9 cellular contexts compared by ENCODE assay signal in genomic region chr6:2158596-2159271, GRCh38.
DNase-seq lines count a peak whose midpoint lies in the region; ATAC-seq, FAIRE-seq and TF ChIP-seq lines count a peak whose summit lies in the region.
"Had no signal": no experiment of that assay in that cellular context is flagged by ENCODE, and none has a peak within 500 bp of the region (broad histone marks: within the 10 kb centered on the region; RNA-seq: fewer than 3 reads in every experiment).

No MANE protein-coding gene starts in this region.

- H3K27me3 ChIP-seq in BE2C (no peaks in the 10 kb centered on the region; the same call in 1 of the 2 replicates), H9 (ENCODE audit: insufficient read depth, low read length) (no peaks in the 10 kb centered on the region), astrocyte (ENCODE audit: insufficient read depth, low read length) (no peaks in the 10 kb centered on the region)

- WGBS in H9 (ENCODE audit: extremely low coverage, insufficient read length, low lambda C conversion rate): no CpG with 5 or more reads among the region's 12 CpGs

- no peak overlapping the region for H2AK5ac ChIP-seq in H9 (ENCODE audit: insufficient read length, low read length)

- no peak overlapping the region for H2BK12ac ChIP-seq in H9 (ENCODE audit: insufficient read length, low read depth, low read length)

- H2BK20ac ChIP-seq in H9 (ENCODE audit: low read depth, low read length, poor library complexity, severe bottlenecking): no peak overlapping the region

- H3K9ac ChIP-seq in H9 (ENCODE audit: extremely low read depth, insufficient read length, low read length): no peak overlapping the region
- no peak overlapping the region for H3K9ac ChIP-seq in astrocyte (ENCODE audit: low read length)

- peaks cover 7 to 8% of the 10 kb centered on the region in 2 experiments; a peak in 3 of 4 replicates for H3K4me1 Mint-ChIP-seq in H9
- peaks cover 26% of the 10 kb centered on the region for H3K4me1 Mint-ChIP-seq in astrocyte (ENCODE audit: low read depth, unreplicated experiment)

- no peak overlapping the region for H3K4ac ChIP-seq in H9 (ENCODE audit: low read depth, low read length)

- H3K27ac ChIP-seq in H9 (ENCODE audit: insufficient read length, low read depth, low read length): no peak overlapping the region
- H3K27ac ChIP-seq in astrocyte (ENCODE audit: low read depth, low read length): no peak overlapping the region

- no peaks in the 10 kb centered on the region for H3K9me3 ChIP-seq in BE2C
- H3K9me3 ChIP-seq in H9 (ENCODE audit: control insufficient read depth, low read depth, low read length): no peaks in the 10 kb centered on the region
- no peaks in the 10 kb centered on the region for H3K9me3 ChIP-seq in astrocyte (ENCODE audit: insufficient read depth, low read depth, low read length)

- peaks cover 0 to 4% of the 10 kb centered on the region in 2 experiments; a peak in 2 of 5 replicates for H3K9me3 Mint-ChIP-seq in H9
- H3K9me3 Mint-ChIP-seq in astrocyte (ENCODE audit: unreplicated experiment): peaks cover 4% of the 10 kb centered on the region

- H3K4me2 ChIP-seq in H9 (ENCODE audit: insufficient read depth, insufficient read length, low read length) (no peak overlapping the region), astrocyte (ENCODE audit: low read length) (no peak overlapping the region)

- H3K4me3 ChIP-seq in BE2C (ENCODE audit: low read depth, low read length) (no peak overlapping the region), astrocyte (ENCODE audit: insufficient read depth, low read depth, low read length) (no peak overlapping the region)

- no peak overlapping the region for H2AFZ ChIP-seq in H9 (ENCODE audit: low read length)
- no peak overlapping the region for H2AFZ ChIP-seq in astrocyte (ENCODE audit: low read depth, low read length)

- H3K27ac Mint-ChIP-seq in H9: no peak overlapping the region; a peak in 1 of 7 replicates
- H3K27ac Mint-ChIP-seq in astrocyte (ENCODE audit: unreplicated experiment): no peak overlapping the region

- no peaks in the 10 kb centered on the region for H3K79me1 ChIP-seq in H9 (ENCODE audit: insufficient read depth, low read depth, low read length, poor library complexity, severe bottlenecking)

- H3K56ac ChIP-seq in H9 (ENCODE audit: insufficient read length, low read depth, low read length): no peak overlapping the region

- no peak overlapping the region for H4K91ac ChIP-seq in H9 (ENCODE audit: insufficient read length, low read depth, low read length)

- no peak overlapping the region for H3T11ph ChIP-seq in H9 (ENCODE audit: low read length)

- no peak overlapping the region for H4K5ac ChIP-seq in H9 (ENCODE audit: insufficient read length, low read depth, low read length)

- TF ChIP-seq CTCF in BE2C (IDR thresholded peaks at IDR 0.05; ENCODE audit: low read depth, low read length) (peak; percentile 76), H9 (conservative IDR thresholded peaks at IDR 0.05) (peak; percentile 96), astrocyte (IDR thresholded peaks at IDR 0.05; ENCODE audit: insufficient read depth, low read depth, low read length) (peak; percentile 50)

- H4K8ac ChIP-seq in H9 (replicated peaks; ENCODE audit: insufficient read length, low read depth, low read length): no peak overlapping the region

- H3K23me2 ChIP-seq in H9 (ENCODE audit: insufficient read length, low read depth, low read length, poor library complexity, severe bottlenecking): no peaks in the 10 kb centered on the region

- no peaks in the 10 kb centered on the region for H3K36me3 ChIP-seq in BE2C
- H3K36me3 ChIP-seq in astrocyte (ENCODE audit: insufficient read depth, low read length): no peaks in the 10 kb centered on the region

- H3K79me2 ChIP-seq in H9 (ENCODE audit: insufficient read depth, low read length) (no peaks in the 10 kb centered on the region), astrocyte (ENCODE audit: insufficient read depth, low read length) (no peaks in the 10 kb centered on the region)

- no peak overlapping the region for H3K14ac ChIP-seq in H9 (ENCODE audit: insufficient read depth, low read length)

- no peak overlapping the region for H2BK15ac ChIP-seq in H9 (ENCODE audit: low read depth, low read length)

- H4K20me1 ChIP-seq in H9 (ENCODE audit: control insufficient read depth, insufficient read depth, insufficient read length) (no peaks in the 10 kb centered on the region), astrocyte (ENCODE audit: insufficient read depth, low read length) (no peaks in the 10 kb centered on the region)

- peaks cover 4% of the 10 kb centered on the region; the same call in 1 of the 2 replicates for H3K4me1 ChIP-seq in BE2C
- peaks cover 3% of the 10 kb centered on the region; the same call in 1 of the 2 replicates for H3K4me1 ChIP-seq in H9 (ENCODE audit: insufficient read depth, low read length)
- H3K4me1 ChIP-seq in astrocyte (ENCODE audit: insufficient read depth, low read length): peaks cover 21% of the 10 kb centered on the region

- H3K27me3 Mint-ChIP-seq in H9 (ENCODE audit: low read depth): no peaks in the 10 kb centered on the region
- H3K27me3 Mint-ChIP-seq in astrocyte (ENCODE audit: low read depth, unreplicated experiment): no peaks in the 10 kb centered on the region

- FAIRE-seq in astrocyte (lab: Jason Lieb, UNC): no peak

- H3K36me3 Mint-ChIP-seq in H9 (ENCODE audit: insufficient read depth in 1 of 3, low read depth in 3 of 3) (peaks cover 0 to 6% (median 3%) of the 10 kb centered on the region in 3 experiments; a peak in 3 of 7 replicates), astrocyte (ENCODE audit: low read depth, unreplicated experiment) (no peaks in the 10 kb centered on the region)

- H3K23ac ChIP-seq in H9 (ENCODE audit: insufficient read length, low read depth, low read length): no peak overlapping the region

- H3K4me3 Mint-ChIP-seq in H9: no peak overlapping the region
- no peak overlapping the region for H3K4me3 Mint-ChIP-seq in astrocyte (ENCODE audit: unreplicated experiment)

- H2BK120ac ChIP-seq in H9 (ENCODE audit: low read depth, low read length, poor library complexity, severe bottlenecking): no peak overlapping the region

- ATAC-seq in HG03460 (IDR thresholded peaks at IDR 0.05; ENCODE audit: unreplicated experiment): no peak
- ATAC-seq in HG02623 (IDR thresholded peaks at IDR 0.05; ENCODE audit: unreplicated experiment): no peak

- no peak overlapping the region for H3K18ac ChIP-seq in H9 (ENCODE audit: insufficient read length, low read depth, low read length)

- DNase-seq in BE2C (peak; percentile 46), H9 (peak; percentile 86), astrocyte (ENCODE audit: low read depth) (no peak), left kidney (ENCODE audit: low read depth, low spot score) (peak; percentile 76), T1000 (lab: John Stamatoyannopoulos, UW) (no peak)
- no peak for DNase-seq in activated CD4-positive, CD25-positive, alpha-beta regulatory T cell treated with anti-CD3 and anti-CD28 coated beads, Interleukin-2, amount 50 U/mL, for 72 hours
- DNase-seq: activated T-cell treated with anti-CD3 and anti-CD28 coated beads, Interleukin-2, amount 50 U/mL, for 48 hours had no signal

- no peak overlapping the region for H2BK5ac ChIP-seq in H9 (ENCODE audit: insufficient read length, low read length)

Comparison
In these comparisons a context has a peak if more than half of its experiments do, and no peak if none do; other contexts are left out.
1. DNase-seq: peak in BE2C (single experiment), H9 (single experiment) and left kidney (single experiment); none in astrocyte (single experiment), T1000 (single experiment) and activated CD4-positive, CD25-positive, alpha-beta regulatory T cell treated with anti-CD3 and anti-CD28 coated beads, Interleukin-2, amount 50 U/mL, for 72 hours (single experiment).
2. Peak in every context shown above with its lines, with median percentiles within 50 percentile points of each other: CTCF ChIP-seq.